In genomic region chr2:174176898-174177297, GRCh38 we compare ENCODE assay signal across 16 cellular contexts.
A peak's percentile ranks its signal among the peaks of the same experiment; 100 is the strongest.
DNase-seq lines count a peak whose midpoint lies in the region; ATAC-seq, FAIRE-seq and TF ChIP-seq lines count a peak whose summit lies in the region.
"Had no signal": no experiment of that assay in that cellular context is flagged by ENCODE, and none has a peak within 500 bp of the region (broad histone marks: within the 10 kb centered on the region; RNA-seq: fewer than 3 reads in every experiment).

No MANE protein-coding gene starts in this region.

- no peak overlapping the region for H3K4me3 Mint-ChIP-seq in glutamatergic neuron (ENCODE audit: unreplicated experiment)
- no peak overlapping the region for H3K4me3 Mint-ChIP-seq in activated naive CD8-positive, alpha-beta T cell treated with anti-CD3 and anti-CD28 coated beads, Interleukin-2, amount 50 U/mL, for 24 hours
- H3K4me3 Mint-ChIP-seq: CD14-positive monocyte; neural crest cell; stimulated activated naive B cell treated with anti-CD40 and anti-IgM and Interleukin-4, amounts not matched to agents 10 μg/mL and 1 μg/mL and 100 μg/mL, for 72 hours; T-helper 1 cell treated with Interleukin-12 subunit alpha and Interleukin-12 subunit beta and Interleukin-4 antibody, amounts not matched to agents 30 μg/mL and 1 μg/mL, for 36 hours had no signal

- CTCF ChIA-PET in RWPE1 (lab: Yijun Ruan, JAX): no interaction called here

- no peaks in the 10 kb centered on the region for H3K27me3 Mint-ChIP-seq in glutamatergic neuron (ENCODE audit: unreplicated experiment)
- H3K27me3 Mint-ChIP-seq in activated naive CD8-positive, alpha-beta T cell treated with anti-CD3 and anti-CD28 coated beads, Interleukin-2, amount 50 U/mL, for 24 hours: no peaks in the 10 kb centered on the region
- H3K27me3 Mint-ChIP-seq: stimulated activated naive B cell treated with anti-CD40 and anti-IgM and Interleukin-4, amounts not matched to agents 10 μg/mL and 1 μg/mL and 100 μg/mL, for 72 hours had no signal

- H3K9me3 Mint-ChIP-seq in glutamatergic neuron (ENCODE audit: unreplicated experiment): no peaks in the 10 kb centered on the region
- H3K9me3 Mint-ChIP-seq in activated naive CD8-positive, alpha-beta T cell treated with anti-CD3 and anti-CD28 coated beads, Interleukin-2, amount 50 U/mL, for 24 hours: peaks cover 42% of the 10 kb centered on the region

- DNase-seq in DMS79 treated with DMSO at 0.1 percent for 48 hours (lab: John Stamatoyannopoulos, UW) (peak; percentile 84), NCI-H1105 (lab: John Stamatoyannopoulos, UW) (peak; percentile 33), RWPE1 (ENCODE audit: low spot score) (peak; percentile 52), islet precursor cell (peak; percentile 84), D721Med (ENCODE audit: insufficient read length, low spot score) (no peak), glutamatergic neuron (no peak), iPS-NIHi7 (ENCODE audit: extremely low spot score) (no peak)
- no peak for DNase-seq in activated naive CD8-positive, alpha-beta T cell treated with anti-CD3 and anti-CD28 coated beads, Interleukin-2, amount 50 U/mL, for 24 hours
- DNase-seq: NCI-H82; stimulated activated naive B cell treated with anti-CD40 and anti-IgM and Interleukin-4, amounts not matched to agents 10 μg/mL and 1 μg/mL and 100 μg/mL, for 72 hours had no signal

- no peak for FAIRE-seq in D721Med (lab: Jason Lieb, UNC)
- FAIRE-seq: GM12892, HTR-8/SVneo had no signal

- ATAC-seq in activated naive CD8-positive, alpha-beta T cell treated with anti-CD3 and anti-CD28 coated beads, Interleukin-2, amount 50 U/mL, for 24 hours: no peak
- ATAC-seq: stimulated activated naive B cell treated with anti-CD40 and anti-IgM and Interleukin-4, amounts not matched to agents 10 μg/mL and 1 μg/mL and 100 μg/mL, for 72 hours had no signal

- peaks cover 24% of the 10 kb centered on the region for H3K36me3 Mint-ChIP-seq in glutamatergic neuron (ENCODE audit: unreplicated experiment)
- peaks cover 60% of the 10 kb centered on the region for H3K36me3 Mint-ChIP-seq in activated naive CD8-positive, alpha-beta T cell treated with anti-CD3 and anti-CD28 coated beads, Interleukin-2, amount 50 U/mL, for 24 hours (ENCODE audit: low read depth)

- POLR2A ChIA-PET in RWPE1 (lab: Yijun Ruan, JAX; ENCODE audit: low non-redundant PET): no interaction called here

- TF ChIP-seq CTCF in RWPE1 (conservative IDR thresholded peaks at IDR 0.05; ENCODE audit: low read depth): no peak
- TF ChIP-seq CTCF in D721Med (IDR thresholded peaks at IDR 0.05; ENCODE audit: insufficient read depth, missing control alignments): no peak
- TF ChIP-seq CTCF in glutamatergic neuron (IDR thresholded peaks at IDR 0.05; ENCODE audit: partially characterized antibody, unreplicated experiment): no peak

- H3K27ac ChIP-seq in RWPE1: no peak overlapping the region
- H3K27ac ChIP-seq: esophagus muscularis mucosa had no signal

- H3K4me1 Mint-ChIP-seq in glutamatergic neuron (ENCODE audit: low read depth, unreplicated experiment): no peaks in the 10 kb centered on the region
- H3K4me1 Mint-ChIP-seq in activated naive CD8-positive, alpha-beta T cell treated with anti-CD3 and anti-CD28 coated beads, Interleukin-2, amount 50 U/mL, for 24 hours: peaks cover 10% of the 10 kb centered on the region

- H3K27ac Mint-ChIP-seq in glutamatergic neuron (ENCODE audit: unreplicated experiment): no peak overlapping the region
- H3K27ac Mint-ChIP-seq in activated naive CD8-positive, alpha-beta T cell treated with anti-CD3 and anti-CD28 coated beads, Interleukin-2, amount 50 U/mL, for 24 hours: no peak overlapping the region
- H3K27ac Mint-ChIP-seq: CD14-positive monocyte; stimulated activated naive B cell treated with anti-CD40 and anti-IgM and Interleukin-4, amounts not matched to agents 10 μg/mL and 1 μg/mL and 100 μg/mL, for 72 hours; T-helper 1 cell treated with Interleukin-12 subunit alpha and Interleukin-12 subunit beta and Interleukin-4 antibody, amounts not matched to agents 30 μg/mL and 1 μg/mL, for 36 hours had no signal

Comparison
In these comparisons a context has a peak if more than half of its experiments do, and no peak if none do; other contexts are left out.
1. DNase-seq: peak in DMS79 treated with DMSO at 0.1 percent for 48 hours (single experiment), NCI-H1105 (single experiment), RWPE1 (single experiment) and islet precursor cell (single experiment); none in D721Med (single experiment), glutamatergic neuron (single experiment), iPS-NIHi7 (single experiment) and activated naive CD8-positive, alpha-beta T cell treated with anti-CD3 and anti-CD28 coated beads, Interleukin-2, amount 50 U/mL, for 24 hours (single experiment).